In the genomic region with DNA sequence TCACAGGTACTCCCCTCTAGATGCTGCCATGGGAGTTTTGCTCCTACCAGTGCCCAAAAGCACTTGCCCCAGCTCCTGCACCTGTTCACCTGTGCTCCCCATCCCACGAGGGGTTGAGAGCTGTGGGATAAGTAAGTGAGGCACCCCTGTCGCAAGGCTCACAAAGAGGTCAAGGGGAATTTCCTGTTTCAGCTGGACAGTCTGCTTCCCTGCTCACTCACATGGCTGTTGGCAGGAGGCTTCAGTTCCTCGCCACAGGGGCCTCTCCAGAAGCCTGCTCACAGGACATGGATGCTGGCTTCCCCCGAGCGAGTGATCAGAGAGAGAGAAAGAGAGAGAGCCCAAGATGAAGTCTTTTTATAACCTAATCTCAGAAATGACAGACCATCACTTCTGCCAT, we compare ENCODE assay signal across 31 cellular contexts. TPM values are rescaled to one million over a fixed set of nuclear protein-coding genes. Genes with fewer than 3 reads are reported as not detected.
"Had no signal": no experiment of that assay in that cellular context is flagged by ENCODE, and none has a peak within 500 bp of the region (broad histone marks: within the 10 kb centered on the region; RNA-seq: fewer than 3 reads in every experiment).

No MANE protein-coding gene starts in this region.

- ATAC-seq: activated CD8-positive, alpha-beta memory T cell treated with anti-CD3 and anti-CD28 coated beads, Interleukin-2, amount 10 ng/mL, durations not matched to agents 7 days and 5 days; activated CD8-positive, alpha-beta T cell treated with anti-CD3 and anti-CD28 coated beads for 36 hours; esophagus mucosa; naive thymus-derived CD8-positive, alpha-beta T cell; T-cell had no signal

- H3K27ac ChIP-seq: brain microvascular endothelial cell, right atrium auricular region, tibial nerve, VCaP had no signal

- H3K36me3 ChIP-seq: brain microvascular endothelial cell, right atrium auricular region, tibial nerve had no signal

- H3K9me3 ChIP-seq: right atrium auricular region, tibial nerve had no signal

- H3K27me3 ChIP-seq: right atrium auricular region had no signal

- H3K9me3 Mint-ChIP-seq: activated CD4-positive, alpha-beta T cell treated with anti-CD3 and anti-CD28 coated beads, Interleukin-2, amount 10 ng/mL, durations not matched to agents 7 days and 5 days; activated CD8-positive, alpha-beta T cell treated with anti-CD3 and anti-CD28 coated beads for 36 hours; endodermal cell; naive thymus-derived CD8-positive, alpha-beta T cell; neural crest cell; T-cell had no signal

- H3K27me3 Mint-ChIP-seq: T-cell had no signal

- DNase-seq: activated CD4-positive, alpha-beta T cell treated with anti-CD3 and anti-CD28 coated beads for 1 hour; activated CD4-positive, alpha-beta T cell treated with anti-CD3 and anti-CD28 coated beads, Interleukin-2, amount 10 ng/mL, durations not matched to agents 7 days and 5 days; activated CD8-positive, alpha-beta memory T cell treated with anti-CD3 and anti-CD28 coated beads, Interleukin-2, amount 10 ng/mL, durations not matched to agents 7 days and 5 days; activated CD8-positive, alpha-beta T cell treated with anti-CD3 and anti-CD28 coated beads for 36 hours; activated gamma-delta T cell treated with Interleukin-2 at 50 U/mL for 16 hours; activated naive CD4-positive, alpha-beta T cell treated with anti-CD3 and anti-CD28 coated beads, Interleukin-2, amount 50 U/mL, for 16 hours; amniotic stem cell; brain microvascular endothelial cell; caudate nucleus; endodermal cell; foreskin fibroblast; hippocampal formation; midbrain; naive thymus-derived CD8-positive, alpha-beta T cell; occipital lobe; stimulated activated CD4-positive, alpha-beta T cell treated with anti-CD3 and anti-CD28 coated beads, Interleukin-15, amount 100 ng/mL, for 24 hours; stimulated activated CD4-positive, alpha-beta T cell treated with anti-CD3 and anti-CD28 coated beads, Interleukin-2, amount 100 ng/mL, for 24 hours; stimulated activated naive CD4-positive, alpha-beta T cell; T-cell had no signal

- FAIRE-seq: astrocyte, keratinocyte, TTC549 had no signal

- H3K4me1 ChIP-seq: right atrium auricular region had no signal

- H3K27ac Mint-ChIP-seq: activated CD4-positive, alpha-beta T cell treated with anti-CD3 and anti-CD28 coated beads, Interleukin-2, amount 10 ng/mL, durations not matched to agents 7 days and 5 days; activated CD8-positive, alpha-beta memory T cell treated with anti-CD3 and anti-CD28 coated beads, Interleukin-2, amount 10 ng/mL, durations not matched to agents 7 days and 5 days; activated CD8-positive, alpha-beta T cell treated with anti-CD3 and anti-CD28 coated beads for 36 hours; endodermal cell had no signal

- H3K4me2 ChIP-seq: smooth muscle cell had no signal

- H3K4me3 Mint-ChIP-seq: activated CD4-positive, alpha-beta T cell treated with anti-CD3 and anti-CD28 coated beads, Interleukin-2, amount 10 ng/mL, durations not matched to agents 7 days and 5 days; activated CD8-positive, alpha-beta memory T cell treated with anti-CD3 and anti-CD28 coated beads, Interleukin-2, amount 10 ng/mL, durations not matched to agents 7 days and 5 days; activated CD8-positive, alpha-beta T cell treated with anti-CD3 and anti-CD28 coated beads for 36 hours; endodermal cell; naive thymus-derived CD8-positive, alpha-beta T cell; neural crest cell; T-cell had no signal

- H3K4me3 ChIP-seq: right atrium auricular region, smooth muscle cell, tibial nerve had no signal

- H3K36me3 Mint-ChIP-seq: activated CD8-positive, alpha-beta memory T cell treated with anti-CD3 and anti-CD28 coated beads, Interleukin-2, amount 10 ng/mL, durations not matched to agents 7 days and 5 days; naive thymus-derived CD8-positive, alpha-beta T cell; T-cell had no signal

RNA-seq across cellular contexts. Expression of gene NCMAP, which starts 8.7 kb away (rescaled TPM):
- total RNA-seq: activated CD4-positive, alpha-beta T cell treated with anti-CD3 and anti-CD28 coated beads, Interleukin-2, amount 10 ng/mL, durations not matched to agents 7 days and 5 days; activated CD8-positive, alpha-beta memory T cell treated with anti-CD3 and anti-CD28 coated beads, Interleukin-2, amount 10 ng/mL, durations not matched to agents 7 days and 5 days; astrocyte; chondrocyte; neural crest cell; pulmonary artery endothelial cell; smooth muscle cell; T-helper 2 cell treated with Interferon-gamma antibody and Interleukin-4, amounts not matched to agents 100 ng/mL and 5 ng/mL, for 36 hours had no signal
- polyA plus RNA-seq: smooth muscle cell had no signal
